9 cellular contexts compared by ENCODE assay signal in genomic region chr5:1668141-1668721, GRCh38.
DNase-seq lines count a peak whose midpoint lies in the region; ATAC-seq and TF ChIP-seq lines count a peak whose summit lies in the region.
"Had no signal": no experiment of that assay in that cellular context is flagged by ENCODE, and none has a peak within 500 bp of the region (broad histone marks: within the 10 kb centered on the region; RNA-seq: fewer than 3 reads in every experiment).

No MANE protein-coding gene starts in this region.

- ATAC-seq in left ventricle myocardium superior (peak; percentile 20), HG03025 (IDR thresholded peaks at IDR 0.05; ENCODE audit: low FRiP score, unreplicated experiment) (no peak)

- DNase-seq in activated CD8-positive, alpha-beta memory T cell treated with anti-CD3 and anti-CD28 coated beads, Interleukin-2, amount 50 U/mL, for 4 hours = peak; percentile 58
- no peak for DNase-seq in activated CD8-positive, alpha-beta memory T cell treated with anti-CD3 and anti-CD28 coated beads, Interleukin-2, amount 50 U/mL, for 48 hours
- peak; percentile 66 for DNase-seq in NCI-H748 treated with DMSO at 0.1 percent for 48 hours (lab: John Stamatoyannopoulos, UW)
- DNase-seq in left ventricle myocardium superior = no peak
- DNase-seq in progenitor cell of endocrine pancreas (ENCODE audit: low spot score, unreplicated experiment) = no peak
- DNase-seq in retina = no peak
- no peak for DNase-seq in GM19240 (ENCODE audit: insufficient read length, low spot score)

- peak; percentile 13 for TF ChIP-seq CTCF in progenitor cell of endocrine pancreas (IDR thresholded peaks at IDR 0.05; ENCODE audit: unreplicated experiment)

- H3K27ac Mint-ChIP-seq in progenitor cell of endocrine pancreas = no peak overlapping the region
- H3K27ac Mint-ChIP-seq: T-helper 1 cell treated with Interleukin-12 subunit alpha and Interleukin-12 subunit beta and Interleukin-4 antibody, amounts not matched to agents 30 μg/mL and 1 μg/mL, for 36 hours had no signal

- no peaks in the 10 kb centered on the region for H3K9me3 Mint-ChIP-seq in progenitor cell of endocrine pancreas (ENCODE audit: low read depth)
- H3K9me3 Mint-ChIP-seq: T-helper 1 cell treated with Interleukin-12 subunit alpha and Interleukin-12 subunit beta and Interleukin-4 antibody, amounts not matched to agents 30 μg/mL and 1 μg/mL, for 36 hours had no signal

- peaks cover 7% of the 10 kb centered on the region for H3K4me1 Mint-ChIP-seq in progenitor cell of endocrine pancreas (ENCODE audit: low read depth)

- no peaks in the 10 kb centered on the region for H3K36me3 Mint-ChIP-seq in progenitor cell of endocrine pancreas (ENCODE audit: insufficient read depth)

- peaks cover 73% of the 10 kb centered on the region for H3K27me3 Mint-ChIP-seq in progenitor cell of endocrine pancreas

- intact Hi-C loops in left ventricle myocardium superior (cut with micrococcal nuclease) = no loop called here

- peak overlapping the region; percentile 63 for H3K4me3 Mint-ChIP-seq in progenitor cell of endocrine pancreas (ENCODE audit: low read depth)
- H3K4me3 Mint-ChIP-seq: T-helper 1 cell treated with Interleukin-12 subunit alpha and Interleukin-12 subunit beta and Interleukin-4 antibody, amounts not matched to agents 30 μg/mL and 1 μg/mL, for 36 hours had no signal

Comparison
In these comparisons a context has a peak if more than half of its experiments do, and no peak if none do; other contexts are left out.
1. DNase-seq: peak in activated CD8-positive, alpha-beta memory T cell treated with anti-CD3 and anti-CD28 coated beads, Interleukin-2, amount 50 U/mL, for 4 hours (single experiment) and NCI-H748 treated with DMSO at 0.1 percent for 48 hours (single experiment); none in activated CD8-positive, alpha-beta memory T cell treated with anti-CD3 and anti-CD28 coated beads, Interleukin-2, amount 50 U/mL, for 48 hours (single experiment), left ventricle myocardium superior (single experiment), progenitor cell of endocrine pancreas (single experiment), retina (single experiment) and GM19240 (single experiment).